Comparison of ENCODE assay signal across 19 cellular contexts in genomic region chr6:41624621-41625365, GRCh38. TPM values are rescaled to one million over a fixed set of nuclear protein-coding genes. Genes with fewer than 3 reads are reported as not detected.
A peak's percentile ranks its signal among the peaks of the same experiment; 100 is the strongest.
DNase-seq lines count a peak whose midpoint lies in the region; ATAC-seq and TF ChIP-seq lines count a peak whose summit lies in the region.
"Had no signal": no experiment of that assay in that cellular context is flagged by ENCODE, and none has a peak within 500 bp of the region (broad histone marks: within the 10 kb centered on the region; RNA-seq: fewer than 3 reads in every experiment).

No MANE protein-coding gene starts in this region.

- CTCF ChIA-PET in A673 (lab: Charles Lee) (interaction anchor here (0.7 kb wide), 1 partner anchor 20 kb away, joined by 3 read pairs; no protein-coding TSS in a partner anchor), RWPE1 (lab: Yijun Ruan, JAX) (interaction anchor here (0.6 to 1.2 kb wide), 3 partner anchors 57 to 162 kb away, joined by 3 to 6 read pairs (median 4); no protein-coding TSS in a partner anchor)

- H3K27me3 ChIP-seq in A673 (replicated peaks; ENCODE audit: insufficient read depth, low read depth, low read length, poor library complexity) (no peaks in the 10 kb centered on the region), body of pancreas (no peaks in the 10 kb centered on the region), esophagus muscularis mucosa (peaks cover 0 to 16% (median 0%) of the 10 kb centered on the region in 4 donors), sigmoid colon (peaks cover 0 to 7% (median 0%) of the 10 kb centered on the region in 3 donors)
- H3K27me3 ChIP-seq: BE2C had no signal

- H3K27ac Mint-ChIP-seq in glutamatergic neuron (ENCODE audit: unreplicated experiment), result no peak overlapping the region
- H3K27ac Mint-ChIP-seq: GM23338, IgD-negative memory B cell had no signal

- no peak for DNase-seq in A673 (ENCODE audit: low spot score)
- DNase-seq in Kasumi-1 (lab: John Stamatoyannopoulos, UW), result peak; percentile 79 to 80
- no peak for DNase-seq in RWPE1 (ENCODE audit: low spot score)
- DNase-seq in epithelial cell of prostate (ENCODE audit: low read depth, low spot score), result no peak
- DNase-seq in body of pancreas, result no peak
- DNase-seq in esophagus muscularis mucosa (ENCODE audit: extremely low spot score), result no peak
- DNase-seq in sigmoid colon, result no peak
- DNase-seq in glutamatergic neuron, result no peak
- DNase-seq: BE2C, HCEC 1CT, NCI-H187, NCI-H226, SHP77 treated with DMSO at 0.1 percent for 48 hours had no signal

- no peak for ATAC-seq in body of pancreas
- ATAC-seq: GM12878, SK-N-SH treated with all-trans-retinoic acid at 6 μM for 48 hours had no signal

- POLR2A ChIA-PET in A673 (lab: Charles Lee; ENCODE audit: low non-redundant PET), result no interaction called here
- POLR2A ChIA-PET in RWPE1 (lab: Yijun Ruan, JAX; ENCODE audit: low non-redundant PET), result interaction anchor here (0.6 to 0.9 kb wide), 2 partner anchors 12 to 26 kb away, joined by 4 to 8 read pairs; no protein-coding TSS in a partner anchor

- peaks cover 2% of the 10 kb centered on the region for H3K27me3 Mint-ChIP-seq in glutamatergic neuron (ENCODE audit: unreplicated experiment)

- TF ChIP-seq EP300 in esophagus muscularis mucosa (IDR thresholded peaks at IDR 0.05) (no peak), sigmoid colon (IDR thresholded peaks at IDR 0.05) (no peak)

- H3K36me3 ChIP-seq in A673 (ENCODE audit: insufficient read depth, low read length, poor library complexity, severe bottlenecking) (no peaks in the 10 kb centered on the region), body of pancreas (replicated peaks in 1 of 2; ENCODE audit: insufficient read depth in 1 of 2, low read depth in 2 of 2) (no peaks in the 10 kb centered on the region), esophagus muscularis mucosa (no peaks in the 10 kb centered on the region), sigmoid colon (no peaks in the 10 kb centered on the region)
- H3K36me3 ChIP-seq: BE2C had no signal

- peak overlapping the region; percentile 73 for H3K27ac ChIP-seq in A673 (ENCODE audit: low read depth, low read length, poor library complexity, severe bottlenecking)
- H3K27ac ChIP-seq in RWPE1, result peak overlapping the region; percentile 97
- H3K27ac ChIP-seq in epithelial cell of prostate, result peak overlapping the region; percentile 84
- no peak overlapping the region for H3K27ac ChIP-seq in body of pancreas
- H3K27ac ChIP-seq in esophagus muscularis mucosa (replicated peaks in 1 of 4), result no peak overlapping the region
- no peak overlapping the region for H3K27ac ChIP-seq in sigmoid colon

- BruUV-seq in A673 (replicated peaks; lab: Mats Ljungman, UMichigan), result no TSS peak

- H3K4me1 ChIP-seq in A673 (ENCODE audit: insufficient read depth, low read length, poor library complexity, severe bottlenecking), result peaks cover 26% of the 10 kb centered on the region
- H3K4me1 ChIP-seq in body of pancreas, result no peaks in the 10 kb centered on the region
- peaks cover 6 to 11% (median 9%) of the 10 kb centered on the region in 4 donors for H3K4me1 ChIP-seq in esophagus muscularis mucosa
- H3K4me1 ChIP-seq in sigmoid colon, result peaks cover 0 to 8% (median 7%) of the 10 kb centered on the region in 4 donors
- H3K4me1 ChIP-seq: BE2C had no signal

- H3K4me3 Mint-ChIP-seq in glutamatergic neuron (ENCODE audit: unreplicated experiment), result no peak overlapping the region
- H3K4me3 Mint-ChIP-seq: GM23338, IgD-negative memory B cell had no signal

- no peak for TF ChIP-seq CTCF in A673 (conservative IDR thresholded peaks at IDR 0.05; ENCODE audit: low read depth, low read length)
- no peak for TF ChIP-seq CTCF in RWPE1 (conservative IDR thresholded peaks at IDR 0.05; ENCODE audit: low read depth)
- no peak for TF ChIP-seq CTCF in body of pancreas (IDR thresholded peaks at IDR 0.05)
- no peak for TF ChIP-seq CTCF in esophagus muscularis mucosa (IDR thresholded peaks at IDR 0.05)
- TF ChIP-seq CTCF in sigmoid colon (IDR thresholded peaks at IDR 0.05), result no peak
- no peak for TF ChIP-seq CTCF in glutamatergic neuron (IDR thresholded peaks at IDR 0.05; ENCODE audit: partially characterized antibody, unreplicated experiment)

- 79 to 80% methylated on average over 18 of the region's 18 CpGs for WGBS in body of pancreas, 2 donors
- 88% methylated on average over 18 of the region's 18 CpGs for WGBS in esophagus muscularis mucosa
- WGBS in sigmoid colon, 2 donors, result 75 to 78% methylated on average over 18 of the region's 18 CpGs

- H3K36me3 Mint-ChIP-seq in glutamatergic neuron (ENCODE audit: unreplicated experiment), result peaks cover 9% of the 10 kb centered on the region
- H3K36me3 Mint-ChIP-seq: IgD-negative memory B cell had no signal

- H3K4me3 ChIP-seq in A673 (ENCODE audit: low read depth, low read length, poor library complexity, severe bottlenecking) (no peak overlapping the region), body of pancreas (no peak overlapping the region), esophagus muscularis mucosa (no peak overlapping the region), sigmoid colon (no peak overlapping the region)
- H3K4me3 ChIP-seq: GM12878, GM23338 had no signal

- H3K9me3 Mint-ChIP-seq in glutamatergic neuron (ENCODE audit: unreplicated experiment), result peaks cover 6% of the 10 kb centered on the region

- H3K4me1 Mint-ChIP-seq in glutamatergic neuron (ENCODE audit: low read depth, unreplicated experiment), result no peaks in the 10 kb centered on the region

- TF ChIP-seq POLR2A in body of pancreas (IDR thresholded peaks at IDR 0.05), result no peak
- TF ChIP-seq POLR2A in esophagus muscularis mucosa (IDR thresholded peaks at IDR 0.05; ENCODE audit: low read depth), result no peak
- TF ChIP-seq POLR2A in sigmoid colon (IDR thresholded peaks at IDR 0.05), result no peak

- intact Hi-C loops in A673 (cut with micrococcal nuclease; ENCODE audit: unreplicated experiment) (no loop called here), body of pancreas (cut with DNase I) (no loop called here), esophagus muscularis mucosa (cut with DNase I) (no loop called here), sigmoid colon (cut with DNase I) (no loop called here)

- H3K9me3 ChIP-seq in A673 (ENCODE audit: low read depth, low read length, poor library complexity, severe bottlenecking) (peaks cover 5% of the 10 kb centered on the region), body of pancreas (no peaks in the 10 kb centered on the region), esophagus muscularis mucosa (peaks cover 0 to 21% (median 11%) of the 10 kb centered on the region in 4 donors), sigmoid colon (peaks cover 0 to 5% (median 0%) of the 10 kb centered on the region in 4 donors)
- H3K9me3 ChIP-seq: BE2C had no signal

RNA-seq across cellular contexts. Expression of gene MDFI, which starts 13.5 kb away (rescaled TPM):
- total RNA-seq in A673 (2021) (342 and 346 TPM in 2 replicates), body of pancreas (1 to 10 TPM; 4.9 to 6.7 TPM), esophagus muscularis mucosa (1 to 10 TPM in 3 of 4 donors, under 1 TPM in 1; 0.83 to 4.6 (median 3.5) TPM), sigmoid colon (1 to 10 TPM; 2.9 to 8.6 (median 5.1) TPM), glutamatergic neuron (ENCODE audit: unreplicated experiment) (7.9 TPM)
- polyA plus RNA-seq in sigmoid colon, result 1 to 10 TPM in 2 of 3 donors, under 1 TPM in 1; 0.69 to 7.7 (median 4.2) TPM
- total RNA-seq: A172; CD4-positive, alpha-beta memory T cell; GM12878 had no signal
- polyA plus RNA-seq: CD4-positive, alpha-beta memory T cell; GM12878; IgD-negative memory B cell had no signal

Comparison
In these comparisons a context has a peak if more than half of its experiments do, and no peak if none do; other contexts are left out.
1. DNase-seq: peak in Kasumi-1 (2 of 2); none in A673 (single experiment), RWPE1 (single experiment), epithelial cell of prostate (single experiment), body of pancreas (0 of 4), esophagus muscularis mucosa (single experiment), sigmoid colon (single experiment) and glutamatergic neuron (single experiment).
2. H3K27ac ChIP-seq: peak in A673 (single experiment), RWPE1 (single experiment) and epithelial cell of prostate (single experiment); none in body of pancreas (0 of 4), esophagus muscularis mucosa (0 of 4) and sigmoid colon (0 of 4).
3. RNA of gene MDFI, which starts 13.5 kb away (total RNA-seq): 342 to 346 TPM in A673; 7.9 TPM in glutamatergic neuron (single experiment), 4.9 to 6.7 TPM in body of pancreas, 2.9 to 8.6 TPM in sigmoid colon and 0.83 to 4.6 TPM in esophagus muscularis mucosa; every median in the first group is over 10 times any median in the second.